In the genomic region with DNA sequence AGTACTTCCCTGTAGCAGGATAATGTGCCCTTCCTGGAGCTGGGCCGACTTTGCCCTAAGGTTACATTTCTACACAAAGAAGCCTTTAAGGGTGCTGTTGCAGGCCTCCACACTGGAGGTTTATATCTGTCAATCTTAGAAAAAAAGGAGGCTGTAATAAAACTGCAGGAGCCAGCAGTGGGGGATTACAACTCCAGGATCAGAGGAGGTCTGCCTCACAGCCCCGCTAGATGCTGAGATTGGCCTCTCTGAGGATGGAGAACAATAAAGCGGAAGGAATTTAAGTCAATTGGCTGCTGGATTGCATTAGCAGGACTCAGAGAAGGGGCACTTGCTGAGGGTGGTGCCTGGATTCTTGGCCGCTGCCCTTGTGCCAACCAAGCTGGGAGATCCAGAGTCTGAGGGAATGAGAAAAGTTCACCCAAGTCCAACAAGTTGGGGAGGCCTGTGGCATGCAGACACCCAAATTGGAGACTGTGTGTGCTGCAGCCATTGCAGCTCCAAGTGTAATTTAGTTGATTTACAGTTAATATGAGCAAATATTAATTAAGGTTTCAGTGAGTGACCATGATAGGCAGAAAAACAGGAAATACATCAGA, we compare ENCODE assay signal across 9 cellular contexts.
DNase-seq lines count a peak whose midpoint lies in the region; ATAC-seq and TF ChIP-seq lines count a peak whose summit lies in the region.
"Had no signal": no experiment of that assay in that cellular context is flagged by ENCODE, and none has a peak within 500 bp of the region (broad histone marks: within the 10 kb centered on the region; RNA-seq: fewer than 3 reads in every experiment).

No MANE protein-coding gene starts in this region.

- H3K27ac Mint-ChIP-seq in GM23338 (peak overlapping the region; percentile 99), CD14-positive monocyte (peak overlapping the region in 3 of 7 donors; percentile 6 to 65 (median 47))
- H3K27ac Mint-ChIP-seq in stimulated activated effector memory CD8-positive, alpha-beta T cell treated with anti-CD3 and anti-CD28 coated beads, Interleukin-12 subunit alpha, Interleukin-12 subunit beta, amount 100 ng/mL, for 72 hours = no peak overlapping the region

- H3K27me3 Mint-ChIP-seq in GM23338 (ENCODE audit: insufficient read depth, low read depth, poor library complexity) (peaks cover 9% of the 10 kb centered on the region), CD14-positive monocyte (ENCODE audit: low read depth in 3 of 3) (peaks cover 0 to 2% (median 0%) of the 10 kb centered on the region in 3 donors)
- H3K27me3 Mint-ChIP-seq: activated T-cell treated with anti-CD3 and anti-CD28 coated beads, Interleukin-2, amount 50 U/mL, for 24 hours had no signal

- DNase-seq in GM23338 (ENCODE audit: low spot score) (no peak), SK-N-DZ (ENCODE audit: low spot score) (peak; percentile 31), hepatocyte (ENCODE audit: low spot score) (no peak), mesenteric fat pad (ENCODE audit: low spot score) (no peak), CD14-positive monocyte (ENCODE audit: low spot score) (no peak)
- DNase-seq in stimulated activated effector memory CD8-positive, alpha-beta T cell treated with anti-CD3 and anti-CD28 coated beads, Interleukin-12 subunit alpha, Interleukin-12 subunit beta, amount 100 ng/mL, for 72 hours (ENCODE audit: low spot score in 2 of 2) = no peak
- DNase-seq: activated T-cell treated with anti-CD3 and anti-CD28 coated beads, Interleukin-2, amount 50 U/mL, for 24 hours; NCI-H2029 had no signal

- H3K4me1 Mint-ChIP-seq in GM23338 (peaks cover 52% of the 10 kb centered on the region), CD14-positive monocyte (peaks cover 46% of the 10 kb centered on the region)
- H3K4me1 Mint-ChIP-seq in stimulated activated effector memory CD8-positive, alpha-beta T cell treated with anti-CD3 and anti-CD28 coated beads, Interleukin-12 subunit alpha, Interleukin-12 subunit beta, amount 100 ng/mL, for 72 hours = peaks cover 33% of the 10 kb centered on the region

- TF ChIP-seq CTCF in GM23338 (conservative IDR thresholded peaks at IDR 0.05; ENCODE audit: low read depth in 2 of 2) (no peak), hepatocyte (IDR thresholded peaks at IDR 0.05; ENCODE audit: poor library complexity) (no peak), CD14-positive monocyte (IDR thresholded peaks at IDR 0.05) (no peak)

- no peaks in the 10 kb centered on the region for H3K36me3 Mint-ChIP-seq in GM23338 (ENCODE audit: low read depth)
- H3K36me3 Mint-ChIP-seq in stimulated activated effector memory CD8-positive, alpha-beta T cell treated with anti-CD3 and anti-CD28 coated beads, Interleukin-12 subunit alpha, Interleukin-12 subunit beta, amount 100 ng/mL, for 72 hours = no peaks in the 10 kb centered on the region
- H3K36me3 Mint-ChIP-seq in CD14-positive monocyte = peaks cover 0 to 2% of the 10 kb centered on the region in 2 donors

- no peaks in the 10 kb centered on the region for H3K36me3 ChIP-seq in GM23338 (ENCODE audit: insufficient read depth)
- no peaks in the 10 kb centered on the region for H3K36me3 ChIP-seq in hepatocyte (replicated peaks; ENCODE audit: insufficient read depth, low read depth)

- peaks cover 3% of the 10 kb centered on the region for H3F3A ChIP-seq in GM23338 (replicated peaks; ENCODE audit: low read depth)

- H3K9me3 Mint-ChIP-seq in GM23338 (no peaks in the 10 kb centered on the region), CD14-positive monocyte (no peaks in the 10 kb centered on the region)
- H3K9me3 Mint-ChIP-seq in stimulated activated effector memory CD8-positive, alpha-beta T cell treated with anti-CD3 and anti-CD28 coated beads, Interleukin-12 subunit alpha, Interleukin-12 subunit beta, amount 100 ng/mL, for 72 hours = no peaks in the 10 kb centered on the region
- H3K9me3 Mint-ChIP-seq: activated T-cell treated with anti-CD3 and anti-CD28 coated beads, Interleukin-2, amount 50 U/mL, for 24 hours had no signal

- no peak overlapping the region for H3K4me3 ChIP-seq in GM23338
- no peak overlapping the region for H3K4me3 ChIP-seq in hepatocyte

- H3K9me3 ChIP-seq in hepatocyte (ENCODE audit: low read depth) = no peaks in the 10 kb centered on the region

- H2AFZ ChIP-seq in GM23338 (peak overlapping the region; percentile 28; the same call in 1 of the 2 replicates), hepatocyte (no peak overlapping the region)

- H3K4me1 ChIP-seq in GM23338 (ENCODE audit: insufficient read depth) = peaks cover 47% of the 10 kb centered on the region
- H3K4me1 ChIP-seq in hepatocyte (ENCODE audit: insufficient read depth) = peaks cover 25% of the 10 kb centered on the region

- H3K4me2 ChIP-seq in GM23338 (0 out of 2 replicates have a peak overlapping the region, but pooled peaks have one; percentile 75), hepatocyte (no peak overlapping the region)

- H4K20me1 ChIP-seq in GM23338 (replicated peaks; ENCODE audit: insufficient read depth) (no peaks in the 10 kb centered on the region), hepatocyte (ENCODE audit: insufficient read depth, poor library complexity, severe bottlenecking) (no peaks in the 10 kb centered on the region)

- intact Hi-C loops in CD14-positive monocyte (cut with micrococcal nuclease) = loop anchor here (10.0 kb wide), 2 partner anchors 125 to 345 kb away; partner anchors contain the start of gene ATG10 (in 1 of the 2)

- no peaks in the 10 kb centered on the region for H3K79me2 ChIP-seq in GM23338 (replicated peaks; ENCODE audit: insufficient read depth)
- no peaks in the 10 kb centered on the region for H3K79me2 ChIP-seq in hepatocyte

- no peak for ATAC-seq in GM23338
- no peak for ATAC-seq in stimulated activated effector memory CD8-positive, alpha-beta T cell treated with anti-CD3 and anti-CD28 coated beads, Interleukin-12 subunit alpha, Interleukin-12 subunit beta, amount 100 ng/mL, for 72 hours
- no peak for ATAC-seq in GM18520 (IDR thresholded peaks at IDR 0.05; ENCODE audit: unreplicated experiment)

- no peak overlapping the region; the same call in 2 of the 3 replicates for H3K4me3 Mint-ChIP-seq in GM23338
- H3K4me3 Mint-ChIP-seq in stimulated activated effector memory CD8-positive, alpha-beta T cell treated with anti-CD3 and anti-CD28 coated beads, Interleukin-12 subunit alpha, Interleukin-12 subunit beta, amount 100 ng/mL, for 72 hours = peak overlapping the region; percentile 84
- H3K4me3 Mint-ChIP-seq in CD14-positive monocyte = no peak overlapping the region
- H3K4me3 Mint-ChIP-seq: activated T-cell treated with anti-CD3 and anti-CD28 coated beads, Interleukin-2, amount 50 U/mL, for 24 hours had no signal

- WGBS in hepatocyte (ENCODE audit: low lambda C conversion rate, missing lambda C conversion rate) = 78% methylated on average over 4 of the region's 4 CpGs

- peak overlapping the region; percentile 94; the same call in 1 of the 2 replicates for H3K27ac ChIP-seq in GM23338 (ENCODE audit: low read depth)
- H3K27ac ChIP-seq in hepatocyte = peak overlapping the region; percentile 96

- H3K27me3 ChIP-seq in GM23338 (ENCODE audit: insufficient read depth) (no peaks in the 10 kb centered on the region), hepatocyte (no peaks in the 10 kb centered on the region)

- H3K9me2 ChIP-seq in GM23338 (ENCODE audit: insufficient read depth) (no peaks in the 10 kb centered on the region; the same call in 1 of the 2 replicates), hepatocyte (replicated peaks; ENCODE audit: insufficient read depth) (no peaks in the 10 kb centered on the region)

TF ChIP-seq in GM23338, 12 proteins besides CTCF, POLR2A, EP300 and RAD21 (continues in another document):
- no peak for TF ChIP-seq ZNF114 (CRISPR knock-in tag; IDR thresholded peaks at IDR 0.05)
- TF ChIP-seq, protein P1, sequence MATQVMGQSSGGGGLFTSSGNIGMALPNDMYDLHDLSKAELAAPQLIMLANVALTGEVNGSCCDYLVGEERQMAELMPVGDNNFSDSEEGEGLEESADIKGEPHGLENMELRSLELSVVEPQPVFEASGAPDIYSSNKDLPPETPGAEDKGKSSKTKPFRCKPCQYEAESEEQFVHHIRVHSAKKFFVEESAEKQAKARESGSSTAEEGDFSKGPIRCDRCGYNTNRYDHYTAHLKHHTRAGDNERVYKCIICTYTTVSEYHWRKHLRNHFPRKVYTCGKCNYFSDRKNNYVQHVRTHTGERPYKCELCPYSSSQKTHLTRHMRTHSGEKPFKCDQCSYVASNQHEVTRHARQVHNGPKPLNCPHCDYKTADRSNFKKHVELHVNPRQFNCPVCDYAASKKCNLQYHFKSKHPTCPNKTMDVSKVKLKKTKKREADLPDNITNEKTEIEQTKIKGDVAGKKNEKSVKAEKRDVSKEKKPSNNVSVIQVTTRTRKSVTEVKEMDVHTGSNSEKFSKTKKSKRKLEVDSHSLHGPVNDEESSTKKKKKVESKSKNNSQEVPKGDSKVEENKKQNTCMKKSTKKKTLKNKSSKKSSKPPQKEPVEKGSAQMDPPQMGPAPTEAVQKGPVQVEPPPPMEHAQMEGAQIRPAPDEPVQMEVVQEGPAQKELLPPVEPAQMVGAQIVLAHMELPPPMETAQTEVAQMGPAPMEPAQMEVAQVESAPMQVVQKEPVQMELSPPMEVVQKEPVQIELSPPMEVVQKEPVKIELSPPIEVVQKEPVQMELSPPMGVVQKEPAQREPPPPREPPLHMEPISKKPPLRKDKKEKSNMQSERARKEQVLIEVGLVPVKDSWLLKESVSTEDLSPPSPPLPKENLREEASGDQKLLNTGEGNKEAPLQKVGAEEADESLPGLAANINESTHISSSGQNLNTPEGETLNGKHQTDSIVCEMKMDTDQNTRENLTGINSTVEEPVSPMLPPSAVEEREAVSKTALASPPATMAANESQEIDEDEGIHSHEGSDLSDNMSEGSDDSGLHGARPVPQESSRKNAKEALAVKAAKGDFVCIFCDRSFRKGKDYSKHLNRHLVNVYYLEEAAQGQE (IDR thresholded peaks at IDR 0.05; ENCODE audit: unreplicated experiment) = no peak
- TF ChIP-seq STAT1 (IDR thresholded peaks at IDR 0.05; ENCODE audit: unreplicated experiment) = no peak
- TF ChIP-seq JUNB (IDR thresholded peaks at IDR 0.05; ENCODE audit: unreplicated experiment) = no peak
- TF ChIP-seq NANOG (IDR thresholded peaks at IDR 0.05; ENCODE audit: borderline replicate concordance) = no peak
- TF ChIP-seq POLR2AphosphoS5 (IDR thresholded peaks at IDR 0.05; ENCODE audit: low read depth) = no peak
- no peak for TF ChIP-seq ZNF331 (CRISPR knock-in tag; IDR thresholded peaks at IDR 0.05; ENCODE audit: low read depth)
- no peak for TF ChIP-seq ETS1 (IDR thresholded peaks at IDR 0.05)
- no peak for TF ChIP-seq EZH2 (IDR thresholded peaks at IDR 0.05; ENCODE audit: low read depth, unreplicated experiment)
